Comparison of ENCODE assay signal across 2 cellular contexts in genomic region chr1:233750139-233750538, GRCh38.
A peak's percentile ranks its signal among the peaks of the same experiment; 100 is the strongest.
TF ChIP-seq lines count a peak whose summit lies in the region.

No MANE protein-coding gene starts in this region.

TF ChIP-seq in GM23338, 12 proteins besides CTCF, POLR2A, EP300 and RAD21 (continued from another document):
- no peak for TF ChIP-seq EZH2phosphoT487 (IDR thresholded peaks at IDR 0.05; ENCODE audit: unreplicated experiment)
- TF ChIP-seq STAT1 (IDR thresholded peaks at IDR 0.05; ENCODE audit: unreplicated experiment), result no peak
- no peak for TF ChIP-seq ETS1 (IDR thresholded peaks at IDR 0.05)
- TF ChIP-seq ZNF462 (CRISPR knock-in tag; IDR thresholded peaks at IDR 0.05), result no peak
- no peak for TF ChIP-seq REST (IDR thresholded peaks at IDR 0.05; ENCODE audit: unreplicated experiment)
- no peak for TF ChIP-seq ZNF114 (CRISPR knock-in tag; IDR thresholded peaks at IDR 0.05)
- no peak for TF ChIP-seq POLR2AphosphoS5 (IDR thresholded peaks at IDR 0.05; ENCODE audit: low read depth)
- TF ChIP-seq NANOG (IDR thresholded peaks at IDR 0.05; ENCODE audit: borderline replicate concordance), result no peak
- TF ChIP-seq CREB1 (CRISPR knock-in tag; IDR thresholded peaks at IDR 0.05; ENCODE audit: low read depth), result no peak
- TF ChIP-seq EZH2 (IDR thresholded peaks at IDR 0.05; ENCODE audit: low read depth, unreplicated experiment), result no peak
TF ChIP-seq in GM23338: peak in this region for 0.

TF ChIP-seq in K562, 482 proteins besides CTCF, POLR2A, EP300 and RAD21:
- TF ChIP-seq ATF3 (IDR thresholded peaks at IDR 0.05) (peak; percentile 36; the same call in 1 of the 2 replicates), ATF3 (CRISPR knock-in tag; conservative IDR thresholded peaks at IDR 0.05) (no peak), NBN (IDR thresholded peaks at IDR 0.05; ENCODE audit: low read depth) (no peak), PCBP2 (IDR thresholded peaks at IDR 0.05; ENCODE audit: low read depth, low read length, poor library complexity, severe bottlenecking) (no peak), CREB1 (IDR thresholded peaks at IDR 0.05) (no peak), CREB1 (CRISPR knock-in tag; IDR thresholded peaks at IDR 0.05) (no peak), KAT2B (IDR thresholded peaks at IDR 0.05; ENCODE audit: low read depth, low read length) (no peak)
TF ChIP-seq in K562: peak in this region for 1.
